ENCODE assay signal across 31 cellular contexts in genomic region chr6:53770690-53771320, GRCh38. TPM values are rescaled to one million over a fixed set of nuclear protein-coding genes. Genes with fewer than 3 reads are reported as not detected.
DNase-seq lines count a peak whose midpoint lies in the region; ATAC-seq and TF ChIP-seq lines count a peak whose summit lies in the region.
"Had no signal": no experiment of that assay in that cellular context is flagged by ENCODE, and none has a peak within 500 bp of the region (broad histone marks: within the 10 kb centered on the region; RNA-seq: fewer than 3 reads in every experiment).

No MANE protein-coding gene starts in this region.

- no peak overlapping the region for H3K4me3 ChIP-seq in choroid plexus epithelial cell (ENCODE audit: low read depth, low read length)
- H3K4me3 ChIP-seq in left lung: no peak overlapping the region
- H3K4me3 ChIP-seq in effector memory CD4-positive, alpha-beta T cell (ENCODE audit: insufficient read depth, low read depth, low read length, poor library complexity, severe bottlenecking): no peak overlapping the region
- H3K4me3 ChIP-seq: esophagus muscularis mucosa, gastrocnemius medialis, PC-9, psoas muscle, sigmoid colon had no signal

- peak; percentile 79 for ATAC-seq in omental fat pad (ENCODE audit: low FRiP score)
- ATAC-seq in GM18511 (IDR thresholded peaks at IDR 0.05; ENCODE audit: unreplicated experiment): no peak
- no peak for ATAC-seq in left lung
- ATAC-seq: gastrocnemius medialis; HCT116; psoas muscle; stimulated activated naive B cell treated with anti-CD40 and anti-IgM and Interleukin-4, amounts not matched to agents 10 μg/mL and 1 μg/mL and 100 μg/mL, for 72 hours had no signal

- intact Hi-C loops in left lung (cut with DNase I): no loop called here

- no peaks in the 10 kb centered on the region for H3K27me3 ChIP-seq in left lung
- H3K27me3 ChIP-seq in effector memory CD4-positive, alpha-beta T cell (replicated peaks; ENCODE audit: control insufficient read depth, insufficient read depth, low read length, poor library complexity, severe bottlenecking): no peaks in the 10 kb centered on the region
- H3K27me3 ChIP-seq: BE2C, esophagus muscularis mucosa, gastrocnemius medialis, sigmoid colon had no signal

- H3K36me3 ChIP-seq in left lung: no peaks in the 10 kb centered on the region
- no peaks in the 10 kb centered on the region for H3K36me3 ChIP-seq in effector memory CD4-positive, alpha-beta T cell (ENCODE audit: control insufficient read depth, insufficient read depth, low read length)
- H3K36me3 ChIP-seq: BE2C, esophagus muscularis mucosa, gastrocnemius medialis, sigmoid colon, WERI-Rb-1 had no signal

- H3K9me3 ChIP-seq in left lung: peaks cover 0 to 5% of the 10 kb centered on the region in 2 donors
- H3K9me3 ChIP-seq in effector memory CD4-positive, alpha-beta T cell (ENCODE audit: control insufficient read depth, low read length): no peaks in the 10 kb centered on the region
- H3K9me3 ChIP-seq: BE2C, esophagus muscularis mucosa, gastrocnemius medialis, psoas muscle, sigmoid colon had no signal

- no peaks in the 10 kb centered on the region for H3K4me1 ChIP-seq in left lung
- no peaks in the 10 kb centered on the region for H3K4me1 ChIP-seq in effector memory CD4-positive, alpha-beta T cell (ENCODE audit: control insufficient read depth, insufficient read depth, low read length, poor library complexity, severe bottlenecking)
- H3K4me1 ChIP-seq: BE2C, esophagus muscularis mucosa, gastrocnemius medialis, psoas muscle, sigmoid colon had no signal

- DNase-seq in DMS 273 (lab: John Stamatoyannopoulos, UW; ENCODE audit: unreplicated experiment) (peak; percentile 81), NCI-H1105 (lab: John Stamatoyannopoulos, UW) (peak; percentile 23), choroid plexus epithelial cell (ENCODE audit: low read depth) (peak; percentile 54), omental fat pad (ENCODE audit: low spot score) (no peak), left lung (no peak), NCI-H524 treated with DMSO at 0.1 percent for 48 hours (lab: John Stamatoyannopoulos, UW) (no peak)
- no peak for DNase-seq in effector memory CD4-positive, alpha-beta T cell
- DNase-seq: ACHN; activated CD4-positive, alpha-beta T cell treated with anti-CD3 and anti-CD28 coated beads for 48 hours; activated CD8-positive, alpha-beta memory T cell treated with anti-CD3 and anti-CD28 coated beads for 24 hours; activated gamma-delta T cell; activated naive CD8-positive, alpha-beta T cell treated with anti-CD3 and anti-CD28 coated beads, Interleukin-2, amount 10 ng/mL, durations not matched to agents 7 days and 5 days; activated T-cell treated with anti-CD3 and anti-CD28 coated beads, Interleukin-2, amount 50 U/mL, for 1 hour; BE2C; DMS53; effector CD4-positive, alpha-beta T cell; gastrocnemius medialis; KBM-7; NCI-H2081; NCI-H510A; PC-9; psoas muscle; SHP77 treated with DMSO at 0.1 percent for 48 hours; sigmoid colon; stimulated activated CD4-positive, alpha-beta T cell treated with anti-CD3 and anti-CD28 coated beads, Interleukin-15, amount 100 ng/mL, for 24 hours; stimulated activated naive B cell treated with anti-CD40 and anti-IgM and Interleukin-4, amounts not matched to agents 10 μg/mL and 1 μg/mL and 100 μg/mL, for 72 hours; T1000; WERI-Rb-1 had no signal

- TF ChIP-seq CTCF in choroid plexus epithelial cell (conservative IDR thresholded peaks at IDR 0.05; ENCODE audit: low read depth, low read length) (no peak), omental fat pad (IDR thresholded peaks at IDR 0.05) (no peak), left lung (IDR thresholded peaks at IDR 0.05) (no peak)

- no peak overlapping the region for H3K27ac ChIP-seq in left lung
- H3K27ac ChIP-seq in effector memory CD4-positive, alpha-beta T cell (ENCODE audit: insufficient read depth, low read length, poor library complexity, severe bottlenecking): no peak overlapping the region
- H3K27ac ChIP-seq: esophagus muscularis mucosa, gastrocnemius medialis, PC-9, psoas muscle, sigmoid colon had no signal

RNA-seq across cellular contexts. Expression of gene LRRC1, which starts 24.0 kb away (rescaled TPM):
- 10 to 100 TPM; 10.7 to 13.5 (median 13.0) TPM for total RNA-seq in omental fat pad
- total RNA-seq in left lung: 10 to 100 TPM; 10.1 to 16.4 TPM

Comparison
In these comparisons a context has a peak if more than half of its experiments do, and no peak if none do; other contexts are left out.
1. DNase-seq: peak in DMS 273 (single experiment), NCI-H1105 (single experiment) and choroid plexus epithelial cell (single experiment); none in omental fat pad (single experiment), left lung (0 of 2), NCI-H524 treated with DMSO at 0.1 percent for 48 hours (single experiment) and effector memory CD4-positive, alpha-beta T cell (0 of 3).